Comparison of ENCODE assay signal across 28 cellular contexts in the genomic region with DNA sequence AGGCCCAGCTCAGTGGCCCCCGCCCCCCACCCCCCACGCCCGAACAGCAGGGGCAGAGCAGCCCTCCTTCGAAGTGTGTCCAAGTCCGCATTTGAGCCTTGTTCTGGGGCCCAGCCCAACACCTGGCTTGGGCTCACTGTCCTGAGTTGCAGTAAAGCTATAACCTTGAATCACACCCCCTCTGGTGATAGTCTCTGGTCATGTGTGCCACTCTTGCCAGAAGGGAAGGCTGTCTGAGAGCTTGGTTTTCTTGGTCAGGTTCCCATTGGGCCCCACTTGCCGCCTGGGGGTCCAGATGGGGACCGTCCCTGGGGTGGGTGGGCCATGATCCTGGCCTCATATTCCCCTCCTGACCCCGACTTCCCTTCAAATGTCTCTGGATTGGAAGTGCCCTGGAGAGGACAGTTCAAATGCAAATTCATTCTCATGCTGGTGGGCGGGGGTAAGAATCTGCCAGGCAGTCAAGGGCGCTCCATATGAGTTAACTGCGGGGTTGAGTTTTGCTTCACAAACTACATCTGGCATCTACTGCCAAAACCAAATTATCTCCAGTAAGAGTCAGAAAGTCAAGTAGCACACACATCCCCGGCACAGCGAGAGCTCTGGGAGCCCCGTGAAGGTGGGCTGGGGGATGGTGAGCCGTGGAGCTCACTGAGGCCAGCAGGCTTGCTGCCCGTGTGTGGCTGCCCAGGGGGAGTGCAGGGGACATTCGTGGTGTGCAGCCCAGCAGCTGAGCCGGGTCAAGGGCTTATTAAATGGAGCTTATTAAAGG. TPM values are rescaled to one million over a fixed set of nuclear protein-coding genes. Genes with fewer than 3 reads are reported as not detected.
DNase-seq lines count a peak whose midpoint lies in the region; ATAC-seq and TF ChIP-seq lines count a peak whose summit lies in the region.
"Had no signal": no experiment of that assay in that cellular context is flagged by ENCODE, and none has a peak within 500 bp of the region (broad histone marks: within the 10 kb centered on the region; RNA-seq: fewer than 3 reads in every experiment).

No MANE protein-coding gene starts in this region.

- no peak overlapping the region for H3K4me2 ChIP-seq in osteoblast (ENCODE audit: insufficient read depth, low read length)
- H3K4me2 ChIP-seq: BLaER1, KMS-11, PC-9 had no signal

- H3K79me2 ChIP-seq in osteoblast (ENCODE audit: insufficient read depth, low read length): no peaks in the 10 kb centered on the region

- H3K9me3 ChIP-seq in left ventricle myocardium inferior (replicated peaks) (no peaks in the 10 kb centered on the region), osteoblast (ENCODE audit: low read depth, low read length) (no peaks in the 10 kb centered on the region)
- H3K9me3 ChIP-seq: BLaER1, HAP-1 had no signal

- H3K36me3 ChIP-seq in left ventricle myocardium inferior: no peaks in the 10 kb centered on the region
- H3K36me3 ChIP-seq in osteoblast (ENCODE audit: insufficient read depth, low read length): no peaks in the 10 kb centered on the region
- H3K36me3 ChIP-seq: BLaER1 had no signal

- H3K27me3 Mint-ChIP-seq in glutamatergic neuron (ENCODE audit: unreplicated experiment): peaks cover 13% of the 10 kb centered on the region

- H3K27ac ChIP-seq in left ventricle myocardium inferior (replicated peaks): no peak overlapping the region
- no peak overlapping the region for H3K27ac ChIP-seq in osteoblast (ENCODE audit: low read depth, low read length)
- H3K27ac ChIP-seq: BLaER1, GM23248, KMS-11, PC-9 had no signal

- H3K27ac Mint-ChIP-seq in glutamatergic neuron (ENCODE audit: unreplicated experiment): no peak overlapping the region
- H3K27ac Mint-ChIP-seq: CD4-positive, alpha-beta T cell; IgD-negative memory B cell had no signal

- H3K27me3 ChIP-seq in left ventricle myocardium inferior (ENCODE audit: low read depth) (peaks cover 85% of the 10 kb centered on the region), osteoblast (ENCODE audit: insufficient read depth, low read length) (no peaks in the 10 kb centered on the region)

- H4K20me1 ChIP-seq in osteoblast (ENCODE audit: insufficient read depth, low read length): no peaks in the 10 kb centered on the region

- no peak for ATAC-seq in Right ventricle myocardium superior (ENCODE audit: poor library complexity)
- no peak for ATAC-seq in GM18511 (IDR thresholded peaks at IDR 0.05; ENCODE audit: unreplicated experiment)

- TF ChIP-seq CTCF in left ventricle myocardium inferior (IDR thresholded peaks at IDR 0.05; ENCODE audit: borderline replicate concordance) (no peak), glutamatergic neuron (IDR thresholded peaks at IDR 0.05; ENCODE audit: partially characterized antibody, unreplicated experiment) (no peak), osteoblast (IDR thresholded peaks at IDR 0.05; ENCODE audit: extremely low read depth, low read depth, low read length) (no peak)

- H3K4me1 ChIP-seq in left ventricle myocardium inferior (no peaks in the 10 kb centered on the region), osteoblast (ENCODE audit: insufficient read depth, low read length) (no peaks in the 10 kb centered on the region)
- H3K4me1 ChIP-seq: HAP-1 had no signal

- intact Hi-C loops in left ventricle myocardium inferior (cut with micrococcal nuclease) (no loop called here), Right ventricle myocardium superior (cut with DNase I) (no loop called here)

- DNase-seq in left ventricle myocardium inferior (peak; percentile 4), Right ventricle myocardium superior (no peak), glutamatergic neuron (peak; percentile 10), osteoblast (ENCODE audit: insufficient read length, low spot score, missing footprints) (peak; percentile 61), HT-29 (ENCODE audit: low spot score) (no peak), NCI-H1436 treated with DMSO at 0.1 percent for 48 hours (lab: John Stamatoyannopoulos, UW) (no peak), middle frontal gyrus (ENCODE audit: extremely low spot score, low spot score) (no peak)
- DNase-seq: CD4-positive, alpha-beta T cell; DMS53; GM23248; MM.1S; NCI-H1048; NCI-H1417; NCI-H1694 treated with DMSO at 0.1 percent for 48 hours; NCI-H2081 treated with DMSO at 0.1 percent for 48 hours; NCI-H2171; NCI-H524; NCI-H748 treated with DMSO at 0.1 percent for 48 hours; NK-92 treated with Interleukin-12 subunit alpha and Interleukin-12 subunit beta, amount 100 ng/mL, for 24 hours; PC-9; SHP77 treated with DMSO at 0.1 percent for 48 hours had no signal

- peaks cover 25% of the 10 kb centered on the region for H3K9me3 Mint-ChIP-seq in glutamatergic neuron (ENCODE audit: unreplicated experiment)
- H3K9me3 Mint-ChIP-seq: CD4-positive, alpha-beta T cell; IgD-negative memory B cell had no signal

- no peak overlapping the region for H2AFZ ChIP-seq in osteoblast (ENCODE audit: low read length)
- H2AFZ ChIP-seq: GM23248, PC-9 had no signal

- peaks cover 7% of the 10 kb centered on the region for H3K4me1 Mint-ChIP-seq in glutamatergic neuron (ENCODE audit: low read depth, unreplicated experiment)
- H3K4me1 Mint-ChIP-seq: IgD-negative memory B cell had no signal

- H3K4me3 ChIP-seq in left ventricle myocardium inferior (no peak overlapping the region), osteoblast (ENCODE audit: insufficient read depth, low read length) (no peak overlapping the region)
- H3K4me3 ChIP-seq: BLaER1, GM23248, HAP-1, PC-9 had no signal

- peak overlapping the region; percentile 15 for H3K4me3 Mint-ChIP-seq in glutamatergic neuron (ENCODE audit: unreplicated experiment)
- H3K4me3 Mint-ChIP-seq: CD4-positive, alpha-beta T cell; IgD-negative memory B cell had no signal

- no peaks in the 10 kb centered on the region for H3K36me3 Mint-ChIP-seq in glutamatergic neuron (ENCODE audit: unreplicated experiment)
- H3K36me3 Mint-ChIP-seq: IgD-negative memory B cell had no signal

RNA-seq across cellular contexts. Expression of gene B3GAT1, which starts 35.7 kb away (rescaled TPM):
- 0.08 TPM for total RNA-seq in left ventricle myocardium inferior
- total RNA-seq in Right ventricle myocardium superior: 0.11 TPM
- 240 TPM for total RNA-seq in glutamatergic neuron (ENCODE audit: unreplicated experiment)
- not detected in 2 replicates for total RNA-seq in osteoblast
- 0.23 TPM in 1 of 2 replicates, not detected in the other for total RNA-seq in HT-29 (2014; rRNA removed; shearing (Covaris generic))
- total RNA-seq: G401, GM23248, PC-9, RPMI7951 had no signal

RNA-seq across cellular contexts. Expression of gene GLB1L2, which starts 44.5 kb away (rescaled TPM):
- total RNA-seq in left ventricle myocardium inferior: 0.30 TPM
- 0.30 TPM for total RNA-seq in Right ventricle myocardium superior
- total RNA-seq in glutamatergic neuron (ENCODE audit: unreplicated experiment): 1.0 TPM
- total RNA-seq in osteoblast: 0.29 and 0.36 TPM in 2 replicates
- total RNA-seq in HT-29 (2014; rRNA removed; shearing (Covaris generic)): 77.4 and 79.0 TPM in 2 replicates
- total RNA-seq: GM23248 had no signal

Comparison
In these comparisons a context has a peak if more than half of its experiments do, and no peak if none do; other contexts are left out.
1. DNase-seq: peak in left ventricle myocardium inferior (single experiment), glutamatergic neuron (single experiment) and osteoblast (single experiment); none in Right ventricle myocardium superior (single experiment), HT-29 (single experiment), NCI-H1436 treated with DMSO at 0.1 percent for 48 hours (single experiment) and middle frontal gyrus (single experiment).
2. RNA of gene B3GAT1, which starts 35.7 kb away (total RNA-seq): 240 TPM in glutamatergic neuron (single experiment); 0.23 TPM in HT-29, 0.11 TPM in Right ventricle myocardium superior (single experiment), 0.08 TPM in left ventricle myocardium inferior (single experiment) and not detected in osteoblast; every median in the first group is over 100 times any median in the second.
3. RNA of gene GLB1L2, which starts 44.5 kb away (total RNA-seq): 77.4 to 79.0 TPM in HT-29; 1.0 TPM in glutamatergic neuron (single experiment), 0.29 to 0.36 TPM in osteoblast, 0.30 TPM in left ventricle myocardium inferior (single experiment) and 0.30 TPM in Right ventricle myocardium superior (single experiment); every median in the first group is over 10 times any median in the second.